ENCODE assay signal across 18 cellular contexts in genomic region chr22:44996648-44997047, GRCh38. TPM values are rescaled to one million over a fixed set of nuclear protein-coding genes. Genes with fewer than 3 reads are reported as not detected.
"Had no signal": no experiment of that assay in that cellular context is flagged by ENCODE, and none has a peak within 500 bp of the region (broad histone marks: within the 10 kb centered on the region; RNA-seq: fewer than 3 reads in every experiment).

No MANE protein-coding gene starts in this region.

- ATAC-seq: heart left ventricle; left colon; left ventricle myocardium superior; natural killer cell treated with Interleukin-12 subunit alpha and Interleukin-12 subunit beta and Interleukin-15 and Interleukin-18, amount 100 ng/mL, for 72 hours had no signal

- H3K27ac ChIP-seq: heart left ventricle, right atrium auricular region, uterus had no signal

- H3K4me3 ChIP-seq: heart left ventricle, lung, right atrium auricular region, uterus had no signal

- H3K36me3 Mint-ChIP-seq: natural killer cell treated with Interleukin-12 subunit alpha and Interleukin-12 subunit beta and Interleukin-15 and Interleukin-18, amount 100 ng/mL, for 72 hours had no signal

- H3K4me1 ChIP-seq: uterus had no signal

- H3K4me3 Mint-ChIP-seq: natural killer cell treated with Interleukin-12 subunit alpha and Interleukin-12 subunit beta and Interleukin-15 and Interleukin-18, amount 100 ng/mL, for 72 hours; type B pancreatic cell had no signal

- H3K27ac Mint-ChIP-seq: natural killer cell treated with Interleukin-12 subunit alpha and Interleukin-12 subunit beta and Interleukin-15 and Interleukin-18, amount 100 ng/mL, for 72 hours; type B pancreatic cell had no signal

- DNase-seq: effector memory CD4-positive, alpha-beta T cell; erythroblast; foreskin melanocyte; heart left ventricle; hippocampal formation; left colon; left ventricle myocardium superior; mesenchymal stem cell; midbrain; small intestine; stimulated activated CD4-positive, alpha-beta T cell treated with anti-CD3 and anti-CD28 coated beads, Interleukin-12 subunit alpha, Interleukin-12 subunit beta, amount 100 ng/mL, for 4 hours; stimulated activated naive CD4-positive, alpha-beta T cell treated with Interleukin-2 at 50 U/mL for 16 hours; uterus had no signal

- H3K27me3 ChIP-seq: right atrium auricular region, uterus had no signal

- H3K9me3 ChIP-seq: heart left ventricle, right atrium auricular region, uterus had no signal

- H3K36me3 ChIP-seq: heart left ventricle, right atrium auricular region, uterus had no signal

- H3K9me3 Mint-ChIP-seq: natural killer cell treated with Interleukin-12 subunit alpha and Interleukin-12 subunit beta and Interleukin-15 and Interleukin-18, amount 100 ng/mL, for 72 hours; type B pancreatic cell had no signal

RNA-seq across cellular contexts. Expression of gene PHF21B, which starts 13.2 kb away (rescaled TPM):
- total RNA-seq: pulmonary artery endothelial cell had no signal
